In the genomic region with DNA sequence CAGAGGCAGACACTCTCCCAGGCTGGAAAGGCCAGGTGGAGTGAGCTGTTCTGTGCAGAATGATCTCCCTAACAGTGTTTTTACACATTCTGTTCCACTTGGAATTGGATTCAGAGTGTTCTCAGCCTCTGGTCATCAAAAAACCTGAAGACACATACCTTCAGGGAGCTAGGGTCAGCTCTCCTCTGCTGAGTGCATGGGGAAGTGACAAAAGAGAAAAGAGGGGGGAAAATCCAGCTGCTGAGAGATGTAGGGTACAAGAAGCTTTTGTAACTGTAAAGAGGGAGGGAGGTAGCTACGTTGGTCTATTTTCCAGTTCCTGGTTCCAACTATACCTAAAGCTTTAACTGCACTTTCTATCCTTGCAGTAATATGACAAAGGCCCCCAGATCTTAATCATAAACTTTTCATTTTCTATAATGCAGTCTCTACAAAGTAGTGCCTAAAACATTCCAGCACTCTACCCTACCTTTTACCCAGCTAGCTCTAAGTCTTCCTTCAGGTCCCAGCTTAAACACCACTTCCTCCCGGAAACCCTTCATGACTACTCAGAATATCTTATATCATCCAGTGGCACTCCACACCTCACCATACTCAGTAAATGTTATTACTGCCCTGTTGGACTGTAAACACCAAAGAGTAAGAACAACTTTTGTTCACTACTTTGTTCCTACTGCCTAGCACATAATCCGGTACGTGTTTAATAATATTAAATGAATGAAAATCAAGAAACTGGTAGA, we compare ENCODE assay signal across 11 cellular contexts. TPM values are rescaled to one million over a fixed set of nuclear protein-coding genes. Genes with fewer than 3 reads are reported as not detected.
DNase-seq lines count a peak whose midpoint lies in the region; ATAC-seq, FAIRE-seq and TF ChIP-seq lines count a peak whose summit lies in the region.
"Had no signal": no experiment of that assay in that cellular context is flagged by ENCODE, and none has a peak within 500 bp of the region (broad histone marks: within the 10 kb centered on the region; RNA-seq: fewer than 3 reads in every experiment).

No MANE protein-coding gene starts in this region.

- no peak overlapping the region for H3K4me3 ChIP-seq in heart left ventricle
- peak overlapping the region; percentile 41; the same call in 1 of the 2 replicates for H3K4me3 ChIP-seq in GM12878
- no peak overlapping the region for H3K4me3 ChIP-seq in mucosa of rectum (ENCODE audit: low read length in 2 of 2)
- H3K4me3 ChIP-seq in aorta (ENCODE audit: low read length in 2 of 2), result no peak overlapping the region
- H3K4me3 ChIP-seq: SJSA1 had no signal

- H3K27ac ChIP-seq in heart left ventricle, result peak overlapping the region in 7 of 12 donors; percentile 8 to 40 (median 29)
- H3K27ac ChIP-seq in GM12878 (ENCODE audit: control insufficient read depth, insufficient read depth), result peak overlapping the region; percentile 27; the same call in 1 of the 2 replicates
- H3K27ac ChIP-seq in mucosa of rectum (ENCODE audit: low read depth in 2 of 2, low read length in 2 of 2), result peak overlapping the region; percentile 28 to 29
- peak overlapping the region; percentile 14 to 49 for H3K27ac ChIP-seq in aorta (ENCODE audit: low read depth in 1 of 2, low read length in 2 of 2)
- H3K27ac ChIP-seq: SJSA1 had no signal

- H3K9me3 ChIP-seq in heart left ventricle (no peaks in the 10 kb centered on the region), GM12878 (replicated peaks; ENCODE audit: control insufficient read depth, insufficient read depth, low read length) (no peaks in the 10 kb centered on the region), mucosa of rectum (ENCODE audit: control insufficient read depth in 2 of 2, low read length in 2 of 2) (no peaks in the 10 kb centered on the region), aorta (ENCODE audit: control insufficient read depth, low read length) (no peaks in the 10 kb centered on the region)
- H3K9me3 ChIP-seq: SJSA1 had no signal

- no peak for TF ChIP-seq EP300 in GM12878 (IDR thresholded peaks at IDR 0.05; ENCODE audit: borderline replicate concordance in 1 of 2, control insufficient read depth in 1 of 2, low read depth in 2 of 2, low read length in 2 of 2)

- BruUV-seq in GM12878 (replicated peaks; lab: Mats Ljungman, UMichigan), result no TSS peak

- FAIRE-seq in GM12878 (lab: Jason Lieb, UNC), result no peak
- FAIRE-seq: islet of Langerhans had no signal

- H3K79me2 ChIP-seq in GM12878 (ENCODE audit: control insufficient read depth, insufficient read depth, low read length), result peaks cover 77% of the 10 kb centered on the region

- no peak for TF ChIP-seq RAD21 in GM12878 (IDR thresholded peaks at IDR 0.05; ENCODE audit: insufficient read depth, low read depth, low read length)

- H3K4me2 ChIP-seq in GM12878 (ENCODE audit: control insufficient read depth, insufficient read depth), result peak overlapping the region; percentile 66

- no peak overlapping the region for H2AFZ ChIP-seq in GM12878 (ENCODE audit: control insufficient read depth, low read depth, low read length)

- TF ChIP-seq CTCF in heart left ventricle (IDR thresholded peaks at IDR 0.05), result no peak
- no peak for TF ChIP-seq CTCF in GM12878 (IDR thresholded peaks at IDR 0.05 in 2 of 3, conservative IDR thresholded peaks at IDR 0.05 in 1 of 3; ENCODE audit: control insufficient read depth in 2 of 3, extremely low read depth in 1 of 3, insufficient read depth in 1 of 3, low read depth in 3 of 3, low read length in 3 of 3)

- in situ Hi-C loops in GM12878 (cut with MboI), result no loop called here

- H3K27me3 ChIP-seq in heart left ventricle (no peaks in the 10 kb centered on the region), GM12878 (replicated peaks in 1 of 2; ENCODE audit: control insufficient read depth in 2 of 2, insufficient read depth in 2 of 2, low read length in 1 of 2) (no peaks in the 10 kb centered on the region), mucosa of rectum (ENCODE audit: control insufficient read depth in 2 of 2, insufficient read depth in 2 of 2, low read length in 2 of 2) (no peaks in the 10 kb centered on the region), aorta (ENCODE audit: control insufficient read depth in 1 of 2, insufficient read depth in 2 of 2, low read length in 1 of 2) (no peaks in the 10 kb centered on the region)
- H3K27me3 ChIP-seq: SJSA1 had no signal

- no peaks in the 10 kb centered on the region for H3K36me3 ChIP-seq in heart left ventricle
- no peaks in the 10 kb centered on the region; a peak in 1 of 4 replicates for H3K36me3 ChIP-seq in GM12878 (ENCODE audit: control insufficient read depth in 2 of 2, insufficient read depth in 2 of 2, low read length in 1 of 2)
- H3K36me3 ChIP-seq in mucosa of rectum (ENCODE audit: control insufficient read depth in 2 of 2, insufficient read depth in 2 of 2, low read length in 2 of 2), result no peaks in the 10 kb centered on the region
- H3K36me3 ChIP-seq in aorta (ENCODE audit: control insufficient read depth in 1 of 2, insufficient read depth in 2 of 2, low read length in 1 of 2), result no peaks in the 10 kb centered on the region
- H3K36me3 ChIP-seq: SJSA1 had no signal

- intact Hi-C loops in heart left ventricle (cut with DNase I), result loop anchor here in 1 of 10 donors (10.0 kb wide), 1 partner anchor 53 kb away; no protein-coding TSS in a partner anchor
- intact Hi-C loops in cardiac septum (cut with DNase I), result no loop called here
- intact Hi-C loops in GM12878 (cut with micrococcal nuclease; ENCODE audit: unreplicated experiment), result no loop called here
- intact Hi-C loops in aorta (cut with DNase I), result no loop called here

- H3K4me1 ChIP-seq in heart left ventricle (peaks cover 0 to 100% (median 82%) of the 10 kb centered on the region in 12 donors), GM12878 (ENCODE audit: control insufficient read depth, insufficient read depth, low read length) (peaks cover 18% of the 10 kb centered on the region), mucosa of rectum (ENCODE audit: control insufficient read depth in 2 of 2, insufficient read depth in 2 of 2, low read length in 2 of 2) (peaks cover 16 to 41% of the 10 kb centered on the region in 2 donors), aorta (ENCODE audit: control insufficient read depth in 1 of 2, insufficient read depth in 2 of 2, low read length in 2 of 2) (peaks cover 5 to 15% of the 10 kb centered on the region in 2 donors)
- H3K4me1 ChIP-seq: SJSA1 had no signal

- peaks cover 16% of the 10 kb centered on the region for H4K20me1 ChIP-seq in GM12878 (ENCODE audit: control insufficient read depth, insufficient read depth)

- H3K9ac ChIP-seq in GM12878 (ENCODE audit: control insufficient read depth, insufficient read depth, low read length) (no peak overlapping the region), mucosa of rectum (ENCODE audit: low read depth in 1 of 2, low read length in 2 of 2) (no peak overlapping the region)

- RAD21 ChIA-PET in GM12878 (lab: Charles Lee; ENCODE audit: unreplicated experiment), result interaction anchor here (0.9 to 2.2 kb wide), 7 partner anchors 8 to 143 kb away, joined by 3 to 9 read pairs (median 4); a partner anchor contains a TSS

- CTCF ChIA-PET in GM12878 (lab: Yijun Ruan, JAX), result interaction anchor here (0.7 to 1.4 kb wide), 3 partner anchors 26 to 151 kb away, joined by 3 to 4 read pairs (median 3); no protein-coding TSS in a partner anchor

- POLR2A ChIA-PET in GM12878 (lab: Charles Lee), result interaction anchor here (0.6 to 1.0 kb wide), 4 partner anchors 9 to 1902 kb away, joined by 3 to 10 read pairs (median 3); a partner anchor contains a TSS

- TF ChIP-seq POLR2A in heart left ventricle (IDR thresholded peaks at IDR 0.05) (no peak), GM12878 (IDR thresholded peaks at IDR 0.05; ENCODE audit: low read depth, low read length) (no peak)

- no peak for DNase-seq in heart left ventricle
- DNase-seq in cardiac septum (ENCODE audit: low spot score), result no peak
- no peak for DNase-seq in GM12878 (ENCODE audit: low read depth, low spot score)
- DNase-seq in aorta, result no peak
- DNase-seq in NCI-H82 (lab: John Stamatoyannopoulos, UW), result no peak

- 58 to 64% (median 60%) methylated on average over 4 of the region's 4 CpGs for WGBS in heart left ventricle, 4 donors
- 75% methylated on average over 4 of the region's 4 CpGs for WGBS in GM12878 (ENCODE audit: insufficient coverage, insufficient replicate concordance, low lambda C conversion rate, missing lambda C conversion rate)
- WGBS in aorta, 2 donors, result 56 to 59% methylated on average over 4 of the region's 4 CpGs

- ATAC-seq in heart left ventricle (peak in 1 of 4 donors; percentile 23), GM12878 (peak; percentile 40), aorta (ENCODE audit: low FRiP score) (no peak), HG02981 (IDR thresholded peaks at IDR 0.05; ENCODE audit: unreplicated experiment) (no peak), GM18909 (IDR thresholded peaks at IDR 0.05; ENCODE audit: poor library complexity, unreplicated experiment) (no peak)
- ATAC-seq: HCT116 had no signal

- SMC1A ChIA-PET in GM12878 (lab: Charles Lee; ENCODE audit: uncharacterized antibody, unreplicated experiment), result interaction anchor here (0.7 to 2.2 kb wide), 10 partner anchors 9 to 135 kb away, joined by 3 to 10 read pairs (median 4); a partner anchor contains a TSS

RNA-seq across cellular contexts. Expression of a gene that starts 9.2 kb away (rescaled TPM):
- total RNA-seq in heart left ventricle (100 to 1,000 TPM in 6 of 9 donors, 10 to 100 TPM in 3; 30.1 to 140 (median 106) TPM), cardiac septum (124 TPM), GM12878 (2014; rRNA removed) (41.5 and 51.6 TPM in 2 replicates), GM12878 (2014; rRNA removed; fragmentation: Illumina TruSeq; extraction: Trizol) (53.3 and 63.6 TPM in 2 replicates), GM12878 (2021) (102 and 105 TPM in 2 replicates), aorta (100 to 1,000 TPM; 137 to 159 TPM)
- polyA plus RNA-seq in heart left ventricle (10 to 100 TPM in 1 of 2 donors, 1 to 10 TPM in 1; 8.0 to 31.8 TPM), GM12878 (2011; rRNA removed) (118 and 123 TPM in 2 replicates), GM12878 (2014; fragmentation: Illumina TruSeq; extraction: Trizol) (75.7 and 87.7 TPM in 2 replicates), GM12878 (2014; fragmentation: Nextera tagmentation; extraction: Ambion mirVana) (10 to 100 TPM; 12.1 to 19.3 TPM), GM12878 (2014; rRNA removed) (53.2 and 58.6 TPM in 2 replicates), GM12878 (2016; fragmentation: Nextera tagmentation; extraction: Ambion mirVana) (10 to 100 TPM in 1 of 2 experiments, 1 to 10 TPM in 1; 7.0 to 87.6 TPM), aorta (10 to 100 TPM; 13.6 to 16.5 TPM)
- 74.3 and 78.3 TPM in 2 replicates for total RNA-seq in GM12878 (2013; cell fraction: nucleolus; rRNA removed)
- polyA plus RNA-seq in GM12878 (2011; ENCODE audit: low read depth), result 21.8 TPM
- polyA plus RNA-seq in GM12878 (2011; cell fraction: cytosol; rRNA removed), result 47.2 and 49.6 TPM in 2 replicates
- 34.8 and 46.6 TPM in 2 replicates for polyA plus RNA-seq in GM12878 (2011; cell fraction: nucleus; rRNA removed)
- 25.6 and 37.4 TPM in 2 replicates for polyA plus RNA-seq in GM12878 (2012)
- polyA minus RNA-seq in GM12878 (2011; rRNA and poly(A)+ RNA removed), result 47.8 and 94.9 TPM in 2 replicates
- polyA minus RNA-seq in GM12878 (2011; cell fraction: cytosol; rRNA and poly(A)+ RNA removed), result 17.0 and 27.3 TPM in 2 replicates
- 10.4 and 15.2 TPM in 2 replicates for polyA minus RNA-seq in GM12878 (2011; cell fraction: nucleus; rRNA and poly(A)+ RNA removed)
